ENCODE assay signal across 25 cellular contexts in the genomic region with DNA sequence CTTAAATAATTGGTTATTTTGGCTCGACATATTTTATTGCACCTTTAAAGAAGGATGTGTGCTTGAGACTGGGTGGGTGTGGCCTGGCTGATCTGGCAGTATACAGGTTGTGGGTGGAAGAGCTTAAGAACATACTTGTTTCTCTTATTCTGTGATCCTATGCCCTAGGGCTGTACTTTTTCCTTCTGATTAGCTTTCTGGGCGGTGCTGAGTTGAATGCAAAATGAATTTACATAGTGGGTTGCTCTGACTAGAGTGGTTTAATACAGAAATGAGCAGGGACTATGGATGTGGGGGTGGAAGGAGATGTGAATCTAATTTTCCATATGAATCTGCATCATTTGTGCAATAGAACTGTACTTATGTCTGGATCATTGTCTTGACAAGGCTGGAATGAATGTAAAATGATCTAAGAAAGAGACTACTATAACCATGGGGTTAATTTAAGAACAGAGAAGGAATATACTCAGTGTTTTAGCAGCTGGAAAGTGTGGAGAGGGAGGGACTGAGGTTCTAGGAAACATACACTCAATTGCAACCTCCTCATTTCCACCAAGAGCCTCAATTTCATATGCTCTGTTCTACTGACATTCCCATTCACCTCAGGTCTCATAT.
DNase-seq lines count a peak whose midpoint lies in the region; ATAC-seq and TF ChIP-seq lines count a peak whose summit lies in the region.
"Had no signal": no experiment of that assay in that cellular context is flagged by ENCODE, and none has a peak within 500 bp of the region (broad histone marks: within the 10 kb centered on the region; RNA-seq: fewer than 3 reads in every experiment).

No MANE protein-coding gene starts in this region.

- ATAC-seq in activated naive CD8-positive, alpha-beta T cell treated with anti-CD3 and anti-CD28 coated beads, Interleukin-2, amount 50 U/mL, for 24 hours = peak; percentile 76
- peak; percentile 68 for ATAC-seq in activated T-helper 17 cell treated with anti-CD3 and anti-CD28 coated beads, Interleukin-2, amount 50 U/mL, for 72 hours (replicated peaks)
- ATAC-seq: GM23338; lower lobe of right lung; naive thymus-derived CD8-positive, alpha-beta T cell; PC-3; psoas muscle had no signal

- H3K27ac Mint-ChIP-seq in activated naive CD8-positive, alpha-beta T cell treated with anti-CD3 and anti-CD28 coated beads, Interleukin-2, amount 50 U/mL, for 24 hours = no peak overlapping the region
- no peak overlapping the region for H3K27ac Mint-ChIP-seq in activated naive CD8-positive, alpha-beta T cell treated with anti-CD3 and anti-CD28 coated beads for 36 hours
- H3K27ac Mint-ChIP-seq in activated T-helper 17 cell treated with anti-CD3 and anti-CD28 coated beads, Interleukin-2, amount 50 U/mL, for 72 hours = peak overlapping the region; percentile 34
- H3K27ac Mint-ChIP-seq in osteocyte (ENCODE audit: unreplicated experiment) = no peak overlapping the region
- H3K27ac Mint-ChIP-seq: activated naive CD4-positive, alpha-beta T cell treated with anti-CD3 and anti-CD28 coated beads, Interleukin-2, amount 10 ng/mL, durations not matched to agents 7 days and 5 days; GM23338; IgD-negative memory B cell; naive thymus-derived CD8-positive, alpha-beta T cell; T-helper 1 cell treated with Interleukin-12 subunit alpha and Interleukin-12 subunit beta and Interleukin-4 antibody, amounts not matched to agents 30 μg/mL and 1 μg/mL, for 36 hours had no signal

- H3K36me3 Mint-ChIP-seq in activated naive CD8-positive, alpha-beta T cell treated with anti-CD3 and anti-CD28 coated beads, Interleukin-2, amount 50 U/mL, for 24 hours (ENCODE audit: low read depth) = no peaks in the 10 kb centered on the region
- no peaks in the 10 kb centered on the region for H3K36me3 Mint-ChIP-seq in activated naive CD8-positive, alpha-beta T cell treated with anti-CD3 and anti-CD28 coated beads for 36 hours
- no peaks in the 10 kb centered on the region for H3K36me3 Mint-ChIP-seq in activated T-helper 17 cell treated with anti-CD3 and anti-CD28 coated beads, Interleukin-2, amount 50 U/mL, for 72 hours (ENCODE audit: low read depth)
- H3K36me3 Mint-ChIP-seq in osteocyte (ENCODE audit: unreplicated experiment) = no peaks in the 10 kb centered on the region
- H3K36me3 Mint-ChIP-seq: activated naive CD4-positive, alpha-beta T cell treated with anti-CD3 and anti-CD28 coated beads, Interleukin-2, amount 10 ng/mL, durations not matched to agents 7 days and 5 days; naive thymus-derived CD8-positive, alpha-beta T cell had no signal

- TF ChIP-seq CTCF in LNCaP clone FGC (IDR thresholded peaks at IDR 0.05; ENCODE audit: control insufficient read depth, extremely low read depth, insufficient read depth) = no peak
- no peak for TF ChIP-seq CTCF in osteocyte (IDR thresholded peaks at IDR 0.05)

- no peak for DNase-seq in activated naive CD8-positive, alpha-beta T cell treated with anti-CD3 and anti-CD28 coated beads, Interleukin-2, amount 50 U/mL, for 24 hours
- DNase-seq in activated naive CD8-positive, alpha-beta T cell treated with anti-CD3 and anti-CD28 coated beads for 36 hours = no peak
- DNase-seq in LNCaP clone FGC (ENCODE audit: low read depth) (peak; percentile 1), renal cortical epithelial cell (ENCODE audit: low read depth) (peak; percentile 38), NCI-H82 treated with DMSO at 0.1 percent for 48 hours (lab: John Stamatoyannopoulos, UW; ENCODE audit: unreplicated experiment) (no peak), osteocyte (ENCODE audit: extremely low spot score, unreplicated experiment) (no peak)
- DNase-seq: activated naive CD4-positive, alpha-beta T cell treated with anti-CD3 and anti-CD28 coated beads, Interleukin-2, amount 10 ng/mL, durations not matched to agents 7 days and 5 days; anterior cingulate cortex; EL; hypothalamus; lower lobe of right lung; naive thymus-derived CD8-positive, alpha-beta T cell; NCI-H1092; NCI-H187; NCI-H524 treated with DMSO at 0.1 percent for 48 hours; occipital lobe; PC-3; psoas muscle; SK-N-SH; thyroid gland had no signal

- H3K4me1 Mint-ChIP-seq in activated naive CD8-positive, alpha-beta T cell treated with anti-CD3 and anti-CD28 coated beads, Interleukin-2, amount 50 U/mL, for 24 hours = peaks cover 24% of the 10 kb centered on the region
- H3K4me1 Mint-ChIP-seq in activated naive CD8-positive, alpha-beta T cell treated with anti-CD3 and anti-CD28 coated beads for 36 hours = peaks cover 8% of the 10 kb centered on the region
- peaks cover 6% of the 10 kb centered on the region for H3K4me1 Mint-ChIP-seq in activated T-helper 17 cell treated with anti-CD3 and anti-CD28 coated beads, Interleukin-2, amount 50 U/mL, for 72 hours
- peaks cover 6% of the 10 kb centered on the region for H3K4me1 Mint-ChIP-seq in osteocyte (ENCODE audit: unreplicated experiment)
- H3K4me1 Mint-ChIP-seq: IgD-negative memory B cell had no signal

- no peak overlapping the region for H3K4me3 ChIP-seq in LNCaP clone FGC (ENCODE audit: low read depth, low read length)
- H3K4me3 ChIP-seq: cardiac muscle cell, GM23338, lower lobe of right lung, psoas muscle, thyroid gland had no signal

- no peaks in the 10 kb centered on the region for H3K9me3 Mint-ChIP-seq in activated naive CD8-positive, alpha-beta T cell treated with anti-CD3 and anti-CD28 coated beads, Interleukin-2, amount 50 U/mL, for 24 hours
- no peaks in the 10 kb centered on the region for H3K9me3 Mint-ChIP-seq in activated naive CD8-positive, alpha-beta T cell treated with anti-CD3 and anti-CD28 coated beads for 36 hours
- no peaks in the 10 kb centered on the region for H3K9me3 Mint-ChIP-seq in activated T-helper 17 cell treated with anti-CD3 and anti-CD28 coated beads, Interleukin-2, amount 50 U/mL, for 72 hours
- peaks cover 3% of the 10 kb centered on the region for H3K9me3 Mint-ChIP-seq in osteocyte (ENCODE audit: unreplicated experiment)
- H3K9me3 Mint-ChIP-seq: activated naive CD4-positive, alpha-beta T cell treated with anti-CD3 and anti-CD28 coated beads, Interleukin-2, amount 10 ng/mL, durations not matched to agents 7 days and 5 days; GM23338; IgD-negative memory B cell; naive thymus-derived CD8-positive, alpha-beta T cell; T-helper 1 cell treated with Interleukin-12 subunit alpha and Interleukin-12 subunit beta and Interleukin-4 antibody, amounts not matched to agents 30 μg/mL and 1 μg/mL, for 36 hours had no signal

- H3K4me3 Mint-ChIP-seq in activated naive CD8-positive, alpha-beta T cell treated with anti-CD3 and anti-CD28 coated beads, Interleukin-2, amount 50 U/mL, for 24 hours = no peak overlapping the region
- H3K4me3 Mint-ChIP-seq in activated naive CD8-positive, alpha-beta T cell treated with anti-CD3 and anti-CD28 coated beads for 36 hours = no peak overlapping the region
- peak overlapping the region; percentile 43 for H3K4me3 Mint-ChIP-seq in activated T-helper 17 cell treated with anti-CD3 and anti-CD28 coated beads, Interleukin-2, amount 50 U/mL, for 72 hours
- H3K4me3 Mint-ChIP-seq in osteocyte (ENCODE audit: unreplicated experiment) = no peak overlapping the region
- H3K4me3 Mint-ChIP-seq: activated naive CD4-positive, alpha-beta T cell treated with anti-CD3 and anti-CD28 coated beads, Interleukin-2, amount 10 ng/mL, durations not matched to agents 7 days and 5 days; GM23338; IgD-negative memory B cell; naive thymus-derived CD8-positive, alpha-beta T cell; T-helper 1 cell treated with Interleukin-12 subunit alpha and Interleukin-12 subunit beta and Interleukin-4 antibody, amounts not matched to agents 30 μg/mL and 1 μg/mL, for 36 hours had no signal

- no peaks in the 10 kb centered on the region for H3K27me3 Mint-ChIP-seq in activated naive CD8-positive, alpha-beta T cell treated with anti-CD3 and anti-CD28 coated beads, Interleukin-2, amount 50 U/mL, for 24 hours
- H3K27me3 Mint-ChIP-seq in activated naive CD8-positive, alpha-beta T cell treated with anti-CD3 and anti-CD28 coated beads for 36 hours = no peaks in the 10 kb centered on the region
- no peaks in the 10 kb centered on the region for H3K27me3 Mint-ChIP-seq in activated T-helper 17 cell treated with anti-CD3 and anti-CD28 coated beads, Interleukin-2, amount 50 U/mL, for 72 hours
- no peaks in the 10 kb centered on the region for H3K27me3 Mint-ChIP-seq in osteocyte (ENCODE audit: unreplicated experiment)

Comparison
In these comparisons a context has a peak if more than half of its experiments do, and no peak if none do; other contexts are left out.
1. DNase-seq: peak in LNCaP clone FGC (single experiment) and renal cortical epithelial cell (single experiment); none in activated naive CD8-positive, alpha-beta T cell treated with anti-CD3 and anti-CD28 coated beads, Interleukin-2, amount 50 U/mL, for 24 hours (single experiment), activated naive CD8-positive, alpha-beta T cell treated with anti-CD3 and anti-CD28 coated beads for 36 hours (single experiment), NCI-H82 treated with DMSO at 0.1 percent for 48 hours (single experiment) and osteocyte (single experiment).